ENCODE assay signal across 17 cellular contexts in genomic region chr5:14296533-14297331, GRCh38.
DNase-seq lines count a peak whose midpoint lies in the region; TF ChIP-seq lines count a peak whose summit lies in the region.
"Had no signal": no experiment of that assay in that cellular context is flagged by ENCODE, and none has a peak within 500 bp of the region (broad histone marks: within the 10 kb centered on the region; RNA-seq: fewer than 3 reads in every experiment).

No MANE protein-coding gene starts in this region.

- TF ChIP-seq EP300 in esophagus muscularis mucosa (IDR thresholded peaks at IDR 0.05): no peak

- WGBS in esophagus muscularis mucosa: 86% methylated on average over 14 of the region's 14 CpGs

- H3K4me1 ChIP-seq in esophagus muscularis mucosa: peaks cover 29 to 41% (median 39%) of the 10 kb centered on the region in 4 donors
- H3K4me1 ChIP-seq: right lobe of liver, upper lobe of right lung had no signal

- H3K27me3 ChIP-seq in esophagus muscularis mucosa: no peaks in the 10 kb centered on the region
- H3K27me3 ChIP-seq: cardiac muscle cell, right lobe of liver, upper lobe of right lung had no signal

- H3K9me3 Mint-ChIP-seq in glutamatergic neuron (ENCODE audit: unreplicated experiment): peaks cover 9% of the 10 kb centered on the region
- H3K9me3 Mint-ChIP-seq: natural killer cell had no signal

- DNase-seq in NCI-H1092 (lab: John Stamatoyannopoulos, UW) (peak; percentile 87), NCI-H524 treated with DMSO at 0.1 percent for 48 hours (lab: John Stamatoyannopoulos, UW) (peak; percentile 46), glutamatergic neuron (no peak), posterior cingulate gyrus (peak in 9 of 10 donors; percentile 22 to 85 (median 54)), kidney tubule cell (ENCODE audit: low spot score) (no peak), esophagus muscularis mucosa (ENCODE audit: extremely low spot score) (no peak), 8988T (no peak), GF-D8 (lab: John Stamatoyannopoulos, UW) (no peak)
- DNase-seq: activated naive CD4-positive, alpha-beta T cell; natural killer cell; OCI-M1; right lobe of liver; stimulated activated CD4-positive, alpha-beta T cell treated with anti-CD3 and anti-CD28 coated beads, Interleukin-4, amount 100 ng/mL, for 4 hours; SW 1271; upper lobe of right lung; WERI-Rb-1 had no signal

- TF ChIP-seq POLR2A in esophagus muscularis mucosa (IDR thresholded peaks at IDR 0.05; ENCODE audit: low read depth): no peak

- H3K36me3 ChIP-seq in esophagus muscularis mucosa: peaks cover 7 to 66% (median 31%) of the 10 kb centered on the region in 4 donors
- H3K36me3 ChIP-seq: cardiac muscle cell had no signal

- no peak overlapping the region for H3K4me3 ChIP-seq in esophagus muscularis mucosa
- H3K4me3 ChIP-seq: cardiac muscle cell, right lobe of liver, upper lobe of right lung had no signal

- no peaks in the 10 kb centered on the region for H3K9me3 ChIP-seq in esophagus muscularis mucosa
- H3K9me3 ChIP-seq: right lobe of liver, upper lobe of right lung had no signal

- no peak overlapping the region for H3K27ac ChIP-seq in esophagus muscularis mucosa (replicated peaks in 1 of 4)
- H3K27ac ChIP-seq: cardiac muscle cell, right lobe of liver, upper lobe of right lung, WERI-Rb-1 had no signal

- no peaks in the 10 kb centered on the region for H3K36me3 Mint-ChIP-seq in glutamatergic neuron (ENCODE audit: unreplicated experiment)

- peaks cover 45% of the 10 kb centered on the region for H3K4me1 Mint-ChIP-seq in glutamatergic neuron (ENCODE audit: low read depth, unreplicated experiment)
- H3K4me1 Mint-ChIP-seq: natural killer cell had no signal

- H3K27me3 Mint-ChIP-seq in glutamatergic neuron (ENCODE audit: unreplicated experiment): peaks cover 4% of the 10 kb centered on the region

- TF ChIP-seq CTCF in glutamatergic neuron (IDR thresholded peaks at IDR 0.05; ENCODE audit: partially characterized antibody, unreplicated experiment): no peak
- no peak for TF ChIP-seq CTCF in esophagus muscularis mucosa (IDR thresholded peaks at IDR 0.05)

- intact Hi-C loops in posterior cingulate gyrus (cut with DNase I) (no loop called here), esophagus muscularis mucosa (cut with DNase I) (no loop called here)

- H3K27ac Mint-ChIP-seq in glutamatergic neuron (ENCODE audit: unreplicated experiment): peak overlapping the region; percentile 65
- H3K27ac Mint-ChIP-seq: natural killer cell had no signal

- H3K4me3 Mint-ChIP-seq in glutamatergic neuron (ENCODE audit: unreplicated experiment): peak overlapping the region; percentile 1
- H3K4me3 Mint-ChIP-seq: natural killer cell had no signal

Comparison
In these comparisons a context has a peak if more than half of its experiments do, and no peak if none do; other contexts are left out.
1. DNase-seq: peak in NCI-H1092 (single experiment), NCI-H524 treated with DMSO at 0.1 percent for 48 hours (single experiment) and posterior cingulate gyrus (9 of 10); none in glutamatergic neuron (single experiment), kidney tubule cell (single experiment), esophagus muscularis mucosa (single experiment), 8988T (single experiment) and GF-D8 (single experiment).